ENCODE assay signal across 20 cellular contexts in genomic region chr19:53294786-53295441, GRCh38. TPM values are rescaled to one million over a fixed set of nuclear protein-coding genes. Genes with fewer than 3 reads are reported as not detected.
DNase-seq lines count a peak whose midpoint lies in the region; TF ChIP-seq lines count a peak whose summit lies in the region.
"Had no signal": no experiment of that assay in that cellular context is flagged by ENCODE, and none has a peak within 500 bp of the region (broad histone marks: within the 10 kb centered on the region; RNA-seq: fewer than 3 reads in every experiment).

No MANE protein-coding gene starts in this region.

- H3K4me3 ChIP-seq in HFF-Myc (replicated peaks; ENCODE audit: low read depth, low read length) (no peak overlapping the region), astrocyte of the spinal cord (ENCODE audit: low read depth, low read length) (no peak overlapping the region), mesendoderm (ENCODE audit: low read length) (no peak overlapping the region)
- H3K4me3 ChIP-seq: esophagus muscularis mucosa, SK-N-MC, thyroid gland had no signal

- no peaks in the 10 kb centered on the region for H3K27me3 ChIP-seq in mesendoderm (ENCODE audit: insufficient read depth, low read length, poor library complexity)
- H3K27me3 ChIP-seq: thyroid gland had no signal

- no peak overlapping the region for H3K18ac ChIP-seq in mesendoderm (ENCODE audit: low read length)

- H3K4me2 ChIP-seq in mesendoderm (ENCODE audit: low read length) = no peak overlapping the region

- no peak overlapping the region for H3K9ac ChIP-seq in mesendoderm (ENCODE audit: low read length)

- H2AK5ac ChIP-seq in mesendoderm (ENCODE audit: low read length) = no peak overlapping the region

- H3K36me3 ChIP-seq in mesendoderm (ENCODE audit: control insufficient read depth, insufficient read depth, low read length) = no peaks in the 10 kb centered on the region
- H3K36me3 ChIP-seq: esophagus muscularis mucosa, thyroid gland had no signal

- H3K4me1 ChIP-seq in mesendoderm (ENCODE audit: control insufficient read depth, low read depth, low read length) = no peaks in the 10 kb centered on the region
- H3K4me1 ChIP-seq: esophagus muscularis mucosa, thyroid gland had no signal

- TF ChIP-seq CTCF in HFF-Myc (IDR thresholded peaks at IDR 0.05; ENCODE audit: low read depth, low read length, missing control alignments) (no peak), astrocyte of the spinal cord (IDR thresholded peaks at IDR 0.05; ENCODE audit: low read depth, low read length) (no peak)

- no peaks in the 10 kb centered on the region for H3K79me1 ChIP-seq in mesendoderm (ENCODE audit: low read length)

- H3K27ac ChIP-seq in mesendoderm (ENCODE audit: low read depth, low read length) = no peak overlapping the region
- H3K27ac ChIP-seq: esophagus muscularis mucosa, HL-60, SK-N-MC, thyroid gland had no signal

- H4K8ac ChIP-seq in mesendoderm (ENCODE audit: low read depth, low read length) = no peak overlapping the region

- DNase-seq in ELF-1 (ENCODE audit: low read depth, low spot score) (peak; percentile 14), HFF-Myc (ENCODE audit: extremely low read depth, low read depth) (peak; percentile 4), astrocyte of the spinal cord (ENCODE audit: low read depth, low spot score) (peak; percentile 18), mesendoderm (peak; percentile 26), activated T-cell treated with anti-CD3 and anti-CD28 coated beads for 4 hours (no peak), NCI-H2227 treated with DMSO at 0.1 percent for 48 hours (lab: John Stamatoyannopoulos, UW) (no peak), T1000 (lab: John Stamatoyannopoulos, UW) (no peak)
- DNase-seq: activated B cell treated with CpG ODN at 0.5 μM for 24 hours; activated CD4-positive, alpha-beta memory T cell treated with anti-CD3 and anti-CD28 coated beads for 36 hours; activated T-cell treated with anti-CD3 and anti-CD28 coated beads, Interleukin-2, amount 50 U/mL, for 1 hour; amygdala; CD8-positive, alpha-beta memory T cell; effector CD8-positive, alpha-beta T cell; left colon; midbrain; NCI-H1930; thyroid gland had no signal

- no CpG with 5 or more reads among the region's 7 CpGs for WGBS in mesendoderm (ENCODE audit: extremely low coverage, insufficient coverage, low lambda C conversion rate)

- H2BK15ac ChIP-seq in mesendoderm (replicated peaks; ENCODE audit: low read depth) = no peak overlapping the region

- no peak overlapping the region for H2BK120ac ChIP-seq in mesendoderm (ENCODE audit: low read depth, low read length)

- no peak overlapping the region for H3K4ac ChIP-seq in mesendoderm (ENCODE audit: low read depth, low read length)

- H3K79me2 ChIP-seq in mesendoderm (ENCODE audit: control insufficient read depth, insufficient read depth, low read length) = no peaks in the 10 kb centered on the region

- H3K23ac ChIP-seq in mesendoderm (ENCODE audit: low read length) = no peak overlapping the region

- H3K56ac ChIP-seq in mesendoderm (ENCODE audit: low read length) = no peak overlapping the region

- H4K5ac ChIP-seq in mesendoderm (ENCODE audit: low read length) = no peak overlapping the region

- H2BK5ac ChIP-seq in mesendoderm (ENCODE audit: low read length) = no peak overlapping the region

- in situ Hi-C loops in astrocyte of the spinal cord (cut with HindIII; ENCODE audit: low sequenced_read_pairs) = no loop called here

RNA-seq across cellular contexts. Expression of gene VN1R4, which starts 27.4 kb away (rescaled TPM):
- polyA plus RNA-seq in mesendoderm (2013, experiment 1 of 2) = not detected
- not detected for polyA plus RNA-seq in mesendoderm (2013, experiment 2 of 2)
- polyA plus RNA-seq: CD8-positive, alpha-beta memory T cell had no signal

RNA-seq across cellular contexts. Expression of gene VN1R2, which starts 36.8 kb away (rescaled TPM):
- not detected for polyA plus RNA-seq in mesendoderm (2013, experiment 1 of 2)
- not detected for polyA plus RNA-seq in mesendoderm (2013, experiment 2 of 2)
- polyA plus RNA-seq: CD8-positive, alpha-beta memory T cell had no signal

RNA-seq across cellular contexts. Expression of gene ZNF845, which starts 38.6 kb away (rescaled TPM):
- polyA plus RNA-seq in mesendoderm (2013, experiment 1 of 2) = 8.2 TPM
- 7.9 TPM for polyA plus RNA-seq in mesendoderm (2013, experiment 2 of 2)

RNA-seq across cellular contexts. Expression of gene ZNF677, which starts 40.2 kb away (rescaled TPM):
- 29.6 TPM for polyA plus RNA-seq in mesendoderm (2013, experiment 1 of 2)
- polyA plus RNA-seq in mesendoderm (2013, experiment 2 of 2) = 29.8 TPM

Comparison
In these comparisons a context has a peak if more than half of its experiments do, and no peak if none do; other contexts are left out.
1. DNase-seq: peak in ELF-1 (single experiment), HFF-Myc (single experiment), astrocyte of the spinal cord (single experiment) and mesendoderm (single experiment); none in activated T-cell treated with anti-CD3 and anti-CD28 coated beads for 4 hours (single experiment), NCI-H2227 treated with DMSO at 0.1 percent for 48 hours (single experiment) and T1000 (single experiment).